Comparison of ENCODE assay signal across 8 cellular contexts in the genomic region with DNA sequence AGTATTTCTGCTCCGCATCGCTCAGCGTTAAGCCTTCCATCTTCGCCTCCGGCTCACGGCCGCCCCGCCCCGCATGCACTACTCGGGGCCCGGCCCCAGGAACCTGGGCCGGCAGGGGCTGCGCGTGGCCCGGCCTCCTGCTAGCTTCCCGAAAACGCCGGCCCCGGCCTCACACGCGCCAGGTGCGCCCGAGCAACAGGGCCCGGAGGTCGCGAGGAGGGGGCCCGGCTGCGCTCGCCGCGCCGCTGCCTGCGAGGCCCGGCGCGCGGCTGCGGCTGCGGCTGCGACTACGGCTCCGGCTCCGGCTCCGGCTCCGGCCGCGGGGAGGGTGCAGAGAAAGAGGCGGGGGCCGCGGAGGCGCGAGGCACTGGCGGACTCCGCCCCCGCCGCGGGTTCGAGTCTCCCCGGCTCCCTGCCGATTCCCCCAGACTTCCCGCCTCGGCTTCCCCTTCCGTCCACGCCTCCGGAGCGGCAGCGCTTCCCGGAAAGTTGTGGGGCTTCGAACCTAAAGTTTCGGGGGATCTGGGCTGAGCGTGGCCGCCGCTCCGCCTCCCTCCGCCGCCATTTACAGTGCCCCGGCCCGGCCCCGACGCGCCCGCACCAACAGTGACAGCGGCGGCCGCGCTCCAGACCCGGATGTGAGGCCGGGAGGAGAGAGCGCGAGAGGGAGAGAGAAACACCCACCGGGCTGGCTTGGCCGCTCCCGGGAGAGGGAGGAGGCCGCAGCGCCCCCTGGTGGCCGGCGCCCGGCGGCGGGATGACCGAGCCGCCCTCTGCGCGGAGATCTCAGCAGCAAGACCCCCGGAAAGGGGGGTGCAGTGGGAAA. TPM values are rescaled to one million over a fixed set of nuclear protein-coding genes. Genes with fewer than 3 reads are reported as not detected.
DNase-seq lines count a peak whose midpoint lies in the region; ATAC-seq and TF ChIP-seq lines count a peak whose summit lies in the region.

Gene REPS1 (minus strand): TSS at position 611 of the 826 bp plus-strand sequence. CDS start 571 bp downstream, at position 40.

- no peaks in the 10 kb centered on the region for H3K9me3 ChIP-seq in ES-I3 (ENCODE audit: control insufficient read depth, insufficient read depth, low read length)
- no peaks in the 10 kb centered on the region for H3K9me3 ChIP-seq in neural cell (ENCODE audit: low read length)
- no peaks in the 10 kb centered on the region for H3K9me3 ChIP-seq in stomach

- H2AFZ ChIP-seq in GM23338 (peak within 1 kb of the TSS; percentile 90), neural cell (ENCODE audit: low read depth, low read length) (peak within 1 kb of the TSS; percentile 83)

- H3K27me3 Mint-ChIP-seq in GM23338 (ENCODE audit: insufficient read depth, low read depth, poor library complexity) = peaks cover 10% of the 10 kb centered on the region

- peak within 1 kb of the TSS; percentile 91 for H3K27ac Mint-ChIP-seq in GM23338

- peak; percentile 96 for DNase-seq in GM23338 (ENCODE audit: low spot score)
- DNase-seq in activated effector memory CD4-positive, alpha-beta T cell treated with anti-CD3 and anti-CD28 coated beads, Interleukin-2, amount 50 U/mL, for 16 hours = peak; percentile 97
- DNase-seq in fibroblast of the conjunctiva (ENCODE audit: low read depth) = peak; percentile 70
- DNase-seq in stomach = peak; percentile 94

- H3K4me3 ChIP-seq in GM23338 (peak within 1 kb of the TSS; percentile 79), neural cell (ENCODE audit: low read length) (peak within 1 kb of the TSS; percentile 94), stomach (peak within 1 kb of the TSS; percentile 85 to 92 (median 92))

- H3K4me1 ChIP-seq in ES-I3 (ENCODE audit: insufficient read depth, low read length) (peaks cover 18% of the 10 kb centered on the region), GM23338 (ENCODE audit: insufficient read depth) (peaks cover 31% of the 10 kb centered on the region), stomach (peaks cover 25 to 59% (median 52%) of the 10 kb centered on the region in 4 donors)

- H3K36me3 ChIP-seq in ES-I3 (ENCODE audit: insufficient read depth, low read length) (no peaks in the 10 kb centered on the region), GM23338 (ENCODE audit: insufficient read depth) (no peaks in the 10 kb centered on the region), neural cell (ENCODE audit: insufficient read depth, low read length) (no peaks in the 10 kb centered on the region), stomach (no peaks in the 10 kb centered on the region)

- no peaks in the 10 kb centered on the region for H3K9me3 Mint-ChIP-seq in GM23338

- H3K36me3 Mint-ChIP-seq in GM23338 (ENCODE audit: low read depth) = no peaks in the 10 kb centered on the region

- H3K4me3 Mint-ChIP-seq in GM23338 = peak within 1 kb of the TSS; percentile 82; the same call in 2 of the 3 replicates

- no peaks in the 10 kb centered on the region for H3F3A ChIP-seq in GM23338 (replicated peaks; ENCODE audit: low read depth)
- H3F3A ChIP-seq in neural cell (ENCODE audit: insufficient read depth, low read length, poor library complexity, severe bottlenecking) = no peaks in the 10 kb centered on the region

- H3K27ac ChIP-seq in GM23338 (ENCODE audit: low read depth) (peak within 1 kb of the TSS; percentile 88), neural cell (ENCODE audit: low read length) (peak within 1 kb of the TSS; percentile 84), stomach (peak within 1 kb of the TSS; percentile 91 to 98 (median 92))

- TF ChIP-seq EP300 in neural cell (conservative IDR thresholded peaks at IDR 0.05; ENCODE audit: poor library complexity, severe bottlenecking) = peak; percentile 36
- no peak for TF ChIP-seq EP300 in stomach (IDR thresholded peaks at IDR 0.05)

- H3K4me1 Mint-ChIP-seq in GM23338 = peaks cover 19% of the 10 kb centered on the region

- TF ChIP-seq CTCF in GM23338 (conservative IDR thresholded peaks at IDR 0.05; ENCODE audit: low read depth in 2 of 2) (peak; percentile 68 to 94), LNCAP (IDR thresholded peaks at IDR 0.05) (peak; percentile 92), neural cell (IDR thresholded peaks at IDR 0.05; ENCODE audit: poor library complexity, severe bottlenecking) (peak; percentile 94), stomach (IDR thresholded peaks at IDR 0.05) (peak in 5 of 7 experiments; percentile 79 to 100 (median 96))

- peak within 1 kb of the TSS; percentile 82 for H3K9ac ChIP-seq in ES-I3 (ENCODE audit: low read depth, low read length)
- peak within 1 kb of the TSS; percentile 86 for H3K9ac ChIP-seq in neural cell (ENCODE audit: low read length)

- H3K79me2 ChIP-seq in GM23338 (replicated peaks; ENCODE audit: insufficient read depth) = peaks cover 45% of the 10 kb centered on the region
- peaks cover 43% of the 10 kb centered on the region for H3K79me2 ChIP-seq in neural cell (replicated peaks; ENCODE audit: insufficient read depth, low read length)

- H3K4me2 ChIP-seq in GM23338 (peak within 1 kb of the TSS; percentile 82), neural cell (ENCODE audit: low read length) (peak within 1 kb of the TSS; percentile 81)

- H3K9me2 ChIP-seq in GM23338 (ENCODE audit: insufficient read depth) = no peaks in the 10 kb centered on the region
- no peaks in the 10 kb centered on the region for H3K9me2 ChIP-seq in neural cell (ENCODE audit: insufficient read depth, low read length)

- peak; percentile 73 for TF ChIP-seq RAD21 in neural cell (conservative IDR thresholded peaks at IDR 0.05)

- TF ChIP-seq POLR2A in Raji (IDR thresholded peaks at IDR 0.05; ENCODE audit: insufficient read depth, low read depth, low read length) (peak; percentile 69), stomach (IDR thresholded peaks at IDR 0.05) (peak in 1 of 4 donors; percentile 32)

- H4K20me1 ChIP-seq in GM23338 (replicated peaks; ENCODE audit: insufficient read depth) (no peaks in the 10 kb centered on the region; the same call in 1 of the 2 replicates), neural cell (ENCODE audit: insufficient read depth) (no peaks in the 10 kb centered on the region)

- intact Hi-C loops in stomach (cut with DNase I; ENCODE audit: low total_unique reads) = loop anchor here (5.0 kb wide), 1 partner anchor 171 kb away; no protein-coding TSS in a partner anchor

- H3K27me3 ChIP-seq in GM23338 (ENCODE audit: insufficient read depth) (no peaks in the 10 kb centered on the region), neural cell (ENCODE audit: insufficient read depth, low read depth, low read length) (no peaks in the 10 kb centered on the region), stomach (no peaks in the 10 kb centered on the region)

- 0 to 1% (median 0%) methylated on average over 23 to 105 of the region's 105 CpGs for WGBS in stomach, 5 donors

- peak; percentile 89 for ATAC-seq in GM23338

TF ChIP-seq in GM23338, 12 proteins besides CTCF, POLR2A, EP300 and RAD21 (continues in another document):
- TF ChIP-seq STAT1 (IDR thresholded peaks at IDR 0.05; ENCODE audit: unreplicated experiment) (no peak), NANOG (IDR thresholded peaks at IDR 0.05; ENCODE audit: borderline replicate concordance) (no peak), ZNF331 (CRISPR knock-in tag; IDR thresholded peaks at IDR 0.05; ENCODE audit: low read depth) (no peak), EZH2phosphoT487 (IDR thresholded peaks at IDR 0.05; ENCODE audit: unreplicated experiment) (no peak), CREB1 (CRISPR knock-in tag; IDR thresholded peaks at IDR 0.05; ENCODE audit: low read depth) (peak; percentile 49), JUNB (IDR thresholded peaks at IDR 0.05; ENCODE audit: unreplicated experiment) (no peak), POLR2AphosphoS5 (IDR thresholded peaks at IDR 0.05; ENCODE audit: low read depth) (peak; percentile 83)

TF ChIP-seq in neural cell, 6 proteins besides CTCF, POLR2A, EP300 and RAD21:
- TF ChIP-seq SMC3 (conservative IDR thresholded peaks at IDR 0.05; ENCODE audit: poor library complexity) (peak; percentile 84), TAF1 (IDR thresholded peaks at IDR 0.05; ENCODE audit: low read depth) (no peak), POLR2AphosphoS5 (IDR thresholded peaks at IDR 0.05) (peak; percentile 91), MXI1 (conservative IDR thresholded peaks at IDR 0.05; ENCODE audit: poor library complexity, severe bottlenecking) (peak; percentile 71), EZH2 (IDR thresholded peaks at IDR 0.05; ENCODE audit: borderline replicate concordance, insufficient read depth, low read length, poor library complexity, severe bottlenecking) (no peak), REST (IDR thresholded peaks at IDR 0.05; ENCODE audit: borderline replicate concordance) (peak; percentile 83)

RNA-seq across cellular contexts. Expression of gene REPS1, which starts in this region (rescaled TPM):
- 60.0 and 65.7 TPM in 2 replicates for total RNA-seq in GM23338 (2014; rRNA removed; shearing (Covaris generic))
- polyA plus RNA-seq in GM23338 (2016; fragmentation: Nextera tagmentation; extraction: Ambion mirVana) (41.1 and 46.0 TPM in 2 replicates), neural cell (64.9 TPM in 2 replicates), stomach (10 to 100 TPM; 11.8 to 39.4 (median 31.2) TPM)
- 104 and 110 TPM in 2 replicates for polyA minus RNA-seq in neural cell
- 10 to 100 TPM; 40.8 to 85.4 (median 43.8) TPM for total RNA-seq in stomach

Comparison
In these comparisons a context has a peak if more than half of its experiments do, and no peak if none do; other contexts are left out.
1. Peak in every context shown above with its lines: DNase-seq, ATAC-seq, H3K4me3 ChIP-seq and H3K27ac ChIP-seq.